In genomic region chr4:107863850-107864371, GRCh38 we compare ENCODE assay signal across 10 cellular contexts. TPM values are rescaled to one million over a fixed set of nuclear protein-coding genes. Genes with fewer than 3 reads are reported as not detected.
DNase-seq lines count a peak whose midpoint lies in the region; ATAC-seq and TF ChIP-seq lines count a peak whose summit lies in the region.
"Had no signal": no experiment of that assay in that cellular context is flagged by ENCODE, and none has a peak within 500 bp of the region (broad histone marks: within the 10 kb centered on the region; RNA-seq: fewer than 3 reads in every experiment).

No MANE protein-coding gene starts in this region.

- BruUV-seq in IMR-90 (replicated peaks; lab: Mats Ljungman, UMichigan) = no TSS peak

- H3K4ac ChIP-seq in IMR-90 (ENCODE audit: low read depth, low read length) = no peak overlapping the region

- H3K9me1 ChIP-seq in IMR-90 (ENCODE audit: insufficient read depth, low read length) = no peaks in the 10 kb centered on the region; the same call in 1 of the 2 replicates

- peak overlapping the region; percentile 54 for H2AFZ ChIP-seq in IMR-90 (replicated peaks; ENCODE audit: low read length, poor library complexity)

- H3K9me3 ChIP-seq in IMR-90 (ENCODE audit: control insufficient read depth, insufficient read depth, low read length) = no peaks in the 10 kb centered on the region

- ATAC-seq in IMR-90 (ENCODE audit: low read depth) = peak; percentile 60
- no peak for ATAC-seq in GM19455 (IDR thresholded peaks at IDR 0.05; ENCODE audit: unreplicated experiment)
- no peak for ATAC-seq in GM21723 (IDR thresholded peaks at IDR 0.05; ENCODE audit: unreplicated experiment)

- no peak overlapping the region for H2BK5ac ChIP-seq in IMR-90 (ENCODE audit: low read depth, low read length, poor library complexity, severe bottlenecking)

- H3K79me1 ChIP-seq in IMR-90 (ENCODE audit: low read depth in 1 of 2, low read length in 2 of 2) = no peaks in the 10 kb centered on the region; a peak in 1 of 4 replicates

- peak; percentile 64 for DNase-seq in DMS153 (lab: John Stamatoyannopoulos, UW)
- DNase-seq in IMR-90 = peak; percentile 51
- peak; percentile 86 for DNase-seq in epithelial cell of esophagus (ENCODE audit: low read depth)
- DNase-seq in occipital lobe (lab: John Stamatoyannopoulos, UW) = peak; percentile 10
- no peak for DNase-seq in hypothalamus (lab: John Stamatoyannopoulos, UW)
- DNase-seq in activated CD4-positive, CD25-positive, alpha-beta regulatory T cell treated with anti-CD3 and anti-CD28 coated beads, Interleukin-2, amount 50 U/mL, for 72 hours = no peak
- DNase-seq: activated naive CD8-positive, alpha-beta T cell treated with anti-CD3 and anti-CD28 coated beads, Interleukin-2, amount 10 ng/mL, durations not matched to agents 7 days and 5 days; RPMI8226 had no signal

- no peak overlapping the region for H3K27ac ChIP-seq in IMR-90 (ENCODE audit: insufficient read depth, low read length)

- H3K36me3 ChIP-seq in IMR-90 (ENCODE audit: control insufficient read depth, insufficient read depth, low read length) = no peaks in the 10 kb centered on the region

- POLR2A ChIA-PET in IMR-90 (lab: Charles Lee; ENCODE audit: unreplicated experiment) = no interaction called here

- no peak for TF ChIP-seq POLR2A in IMR-90 (IDR thresholded peaks at IDR 0.05; ENCODE audit: low read depth, low read length)

- WGBS in IMR-90 (ENCODE audit: extremely low coverage in 2 of 2, insufficient read length in 1 of 2), 2 experiments = no CpG with 5 or more reads among the region's 2 CpGs

- intact Hi-C loops in IMR-90 (cut with micrococcal nuclease) = no loop called here

- H4K20me1 ChIP-seq in IMR-90 (ENCODE audit: insufficient read depth, low read length) = no peaks in the 10 kb centered on the region

- H4K91ac ChIP-seq in IMR-90 (ENCODE audit: insufficient read depth, low read depth, low read length) = no peak overlapping the region

- CTCF ChIA-PET in IMR-90 (lab: Yijun Ruan, JAX) = no interaction called here

- peaks cover 5% of the 10 kb centered on the region for H3K4me1 ChIP-seq in IMR-90 (ENCODE audit: control insufficient read depth, insufficient read depth, low read length)

- no peak overlapping the region for H4K5ac ChIP-seq in IMR-90 (ENCODE audit: low read depth, low read length)

- H3K9ac ChIP-seq in IMR-90 (ENCODE audit: low read depth, low read length) = no peak overlapping the region

- H2BK15ac ChIP-seq in IMR-90 (ENCODE audit: low read depth, low read length) = no peak overlapping the region

- H2AK9ac ChIP-seq in IMR-90 (replicated peaks; ENCODE audit: low read depth, low read length, poor library complexity) = no peak overlapping the region

- no peak for TF ChIP-seq RAD21 in IMR-90 (IDR thresholded peaks at IDR 0.05; ENCODE audit: low read length)

- H2BK20ac ChIP-seq in IMR-90 (ENCODE audit: low read depth, low read length) = no peak overlapping the region

- no peak overlapping the region for H3K23ac ChIP-seq in IMR-90 (ENCODE audit: low read depth, low read length)

- H3K27me3 ChIP-seq in IMR-90 (ENCODE audit: control insufficient read depth, insufficient read depth, low read length) = no peaks in the 10 kb centered on the region

- dilution Hi-C loops in IMR-90 (cut with HindIII; ENCODE audit: low sequenced_read_pairs, unreplicated experiment) = no loop called here

- H2BK120ac ChIP-seq in IMR-90 (ENCODE audit: low read depth, low read length) = no peak overlapping the region

- no peak for TF ChIP-seq CTCF in IMR-90 (conservative IDR thresholded peaks at IDR 0.05; ENCODE audit: low read depth, low read length)
- TF ChIP-seq CTCF in epithelial cell of esophagus (IDR thresholded peaks at IDR 0.05; ENCODE audit: insufficient read depth, low read depth, low read length, missing control alignments) = no peak

- H2AK5ac ChIP-seq in IMR-90 (ENCODE audit: low read depth, low read length) = no peak overlapping the region

- H3K18ac ChIP-seq in IMR-90 (ENCODE audit: low read depth, low read length) = no peak overlapping the region

- no peak overlapping the region for H3K4me2 ChIP-seq in IMR-90 (ENCODE audit: low read depth, low read length)

- no peak overlapping the region for H4K8ac ChIP-seq in IMR-90 (ENCODE audit: low read depth in 2 of 2, low read length in 2 of 2)

- H3K14ac ChIP-seq in IMR-90 (replicated peaks; ENCODE audit: low read depth, low read length) = peak overlapping the region; percentile 14; the same call in 1 of the 2 replicates

- H3K4me3 ChIP-seq in IMR-90 (ENCODE audit: insufficient read depth, low read depth, low read length) (no peak overlapping the region), epithelial cell of esophagus (ENCODE audit: low read length) (no peak overlapping the region)

- in situ Hi-C loops in IMR-90 (cut with MboI; ENCODE audit: low sequenced_read_pairs) = no loop called here

- no peak overlapping the region for H3K56ac ChIP-seq in IMR-90 (ENCODE audit: extremely low read depth, insufficient read depth, low read length)

TF ChIP-seq in IMR-90, 13 proteins besides CTCF, POLR2A, EP300 and RAD21:
- TF ChIP-seq SMC3 (IDR thresholded peaks at IDR 0.05; ENCODE audit: low read depth, low read length) = no peak
- no peak for TF ChIP-seq MXI1 (IDR thresholded peaks at IDR 0.05; ENCODE audit: borderline replicate concordance, low read depth, low read length)
- TF ChIP-seq ELK1 (IDR thresholded peaks at IDR 0.05; ENCODE audit: borderline replicate concordance, low read depth, low read length) = no peak
- TF ChIP-seq USF2 (IDR thresholded peaks at IDR 0.05; ENCODE audit: low read depth, low read length) = no peak
- no peak for TF ChIP-seq BHLHE40 (IDR thresholded peaks at IDR 0.05; ENCODE audit: low read depth, low read length)
- TF ChIP-seq CEBPB (IDR thresholded peaks at IDR 0.05; ENCODE audit: low read depth, low read length) = no peak
- TF ChIP-seq NFE2L2 (IDR thresholded peaks at IDR 0.05; ENCODE audit: low read depth, low read length) = no peak
- no peak for TF ChIP-seq CHD1 (IDR thresholded peaks at IDR 0.05; ENCODE audit: low read depth, low read length)

RNA-seq across cellular contexts. Expression of gene SGMS2, which starts 39.2 kb away (rescaled TPM):
- 37.5 and 57.5 TPM in 2 replicates for total RNA-seq in IMR-90 (2012; rRNA removed)
- polyA plus RNA-seq in IMR-90 (2012; rRNA removed) = 13.4 and 16.5 TPM in 2 replicates
- 5.0 and 14.9 TPM in 2 replicates for polyA plus RNA-seq in IMR-90 (2012; cell fraction: cytosol; rRNA removed)
- polyA plus RNA-seq in IMR-90 (2012; cell fraction: nucleus; rRNA removed; ENCODE audit: low replicate concordance) = 10.2 and 11.3 TPM in 2 replicates
- total RNA-seq in occipital lobe = 0.94 TPM
- total RNA-seq: activated naive CD8-positive, alpha-beta T cell treated with anti-CD3 and anti-CD28 coated beads, Interleukin-2, amount 10 ng/mL, durations not matched to agents 7 days and 5 days had no signal

Comparison
In these comparisons a context has a peak if more than half of its experiments do, and no peak if none do; other contexts are left out.
1. DNase-seq: peak in DMS153 (single experiment), IMR-90 (single experiment), epithelial cell of esophagus (single experiment) and occipital lobe (single experiment); none in hypothalamus (0 of 51) and activated CD4-positive, CD25-positive, alpha-beta regulatory T cell treated with anti-CD3 and anti-CD28 coated beads, Interleukin-2, amount 50 U/mL, for 72 hours (single experiment).
2. RNA of gene SGMS2, which starts 39.2 kb away (total RNA-seq): 37.5 to 57.5 TPM in IMR-90; 0.94 TPM in occipital lobe (single experiment); every median in the first group is over 10 times any median in the second.